Comparison of ENCODE assay signal across 19 cellular contexts in genomic region chr7:45972629-45973312, GRCh38.
"Had no signal": no experiment of that assay in that cellular context is flagged by ENCODE, and none has a peak within 500 bp of the region (broad histone marks: within the 10 kb centered on the region; RNA-seq: fewer than 3 reads in every experiment).

No MANE protein-coding gene starts in this region.

- DNase-seq: activated CD4-positive, alpha-beta T cell treated with anti-CD3 and anti-CD28 coated beads, Interleukin-2, amount 50 U/mL, for 48 hours; activated gamma-delta T cell; dermis blood vessel endothelial cell; effector memory CD4-positive, alpha-beta T cell; esophagus squamous epithelium; heart left ventricle; left colon; mesendoderm; mucosa of descending colon; naive B cell; retina; spleen; stimulated activated CD4-positive, alpha-beta T cell treated with anti-CD3 and anti-CD28 coated beads, Interleukin-4, amount 100 ng/mL, for 24 hours; stimulated activated naive CD4-positive, alpha-beta T cell treated with Interleukin-2 at 50 U/mL for 16 hours; T-helper 9 cell had no signal

- H3K9me3 ChIP-seq: esophagus squamous epithelium, heart left ventricle, mucosa of descending colon, spleen, thoracic aorta, upper lobe of left lung had no signal

- H3K27ac ChIP-seq: esophagus squamous epithelium, heart left ventricle, spleen, upper lobe of left lung had no signal

- ATAC-seq: heart left ventricle, left colon, mucosa of descending colon had no signal

- H3K4me3 ChIP-seq: esophagus squamous epithelium, heart left ventricle, mucosa of descending colon, spleen, thoracic aorta, upper lobe of left lung had no signal

- H3K36me3 ChIP-seq: esophagus squamous epithelium, heart left ventricle, spleen, thoracic aorta, upper lobe of left lung had no signal

- H3K27me3 ChIP-seq: esophagus squamous epithelium, heart left ventricle, upper lobe of left lung had no signal

- FAIRE-seq: endothelial cell of umbilical vein, keratinocyte had no signal
